Comparison of ENCODE assay signal across 29 cellular contexts in the genomic region with DNA sequence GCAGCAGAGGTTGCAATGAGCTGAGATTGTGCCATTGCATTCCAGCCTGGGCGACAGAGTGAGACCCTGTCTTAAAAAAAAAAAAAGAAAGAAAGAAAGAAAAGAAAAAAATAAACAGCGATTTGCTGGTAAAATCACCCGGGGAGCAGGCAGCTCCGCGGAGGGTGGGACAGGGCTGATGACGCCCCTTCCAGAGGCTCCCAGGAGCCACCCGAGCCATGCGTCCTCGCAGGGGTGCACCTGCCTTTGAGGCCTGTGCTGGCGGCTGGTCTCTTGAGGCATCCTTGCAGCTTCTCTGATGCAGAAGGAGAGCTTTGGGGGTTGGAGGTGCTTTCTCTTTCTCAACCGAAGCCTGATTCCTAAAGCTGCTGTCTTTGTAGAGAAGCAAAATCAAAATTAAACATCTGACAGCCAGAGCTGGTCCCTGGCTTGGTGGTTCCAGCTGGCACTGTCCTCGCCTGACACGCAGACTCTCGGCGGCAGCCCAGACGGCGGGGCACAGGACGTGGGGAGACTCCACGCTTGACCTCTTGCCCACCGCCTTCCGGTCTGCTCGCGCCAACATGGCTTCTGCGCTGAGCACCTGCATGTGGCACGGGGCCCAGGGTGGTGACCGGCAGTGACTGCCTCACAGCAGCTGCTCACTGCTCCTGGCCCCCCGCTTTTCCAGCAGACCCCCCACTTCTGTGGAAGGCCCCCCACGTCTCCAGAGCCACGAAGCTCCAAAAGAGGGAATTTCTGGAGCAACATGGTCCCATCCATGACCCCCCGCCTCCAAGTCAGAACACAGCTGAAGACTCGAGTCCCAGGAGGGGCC. TPM values are rescaled to one million over a fixed set of nuclear protein-coding genes. Genes with fewer than 3 reads are reported as not detected.
DNase-seq lines count a peak whose midpoint lies in the region; ATAC-seq and TF ChIP-seq lines count a peak whose summit lies in the region.
"Had no signal": no experiment of that assay in that cellular context is flagged by ENCODE, and none has a peak within 500 bp of the region (broad histone marks: within the 10 kb centered on the region; RNA-seq: fewer than 3 reads in every experiment).

No MANE protein-coding gene starts in this region.

- H3K4me3 ChIP-seq in BLaER1 (no peak overlapping the region), RWPE2 (ENCODE audit: severe bottlenecking) (no peak overlapping the region), neuronal stem cell (ENCODE audit: low read length in 2 of 2) (no peak overlapping the region), upper lobe of right lung (no peak overlapping the region)
- H3K4me3 ChIP-seq: A549, SJSA1 had no signal

- no peak overlapping the region for H2BK5ac ChIP-seq in neuronal stem cell (ENCODE audit: low read length)

- no peak overlapping the region for H3K4me3 Mint-ChIP-seq in activated CD8-positive, alpha-beta T cell treated with anti-CD3 and anti-CD28 coated beads for 36 hours
- H3K4me3 Mint-ChIP-seq: CD4-positive, alpha-beta memory T cell had no signal

- CTCF ChIA-PET in activated CD8-positive, alpha-beta T cell treated with anti-CD3 and anti-CD28 coated beads for 36 hours (lab: Charles Lee) = interaction anchor here (0.6 kb wide), 1 partner anchor 21 kb away, joined by 3 read pairs; no protein-coding TSS in a partner anchor

- TF ChIP-seq CTCF in RWPE2 (IDR thresholded peaks at IDR 0.05; ENCODE audit: poor library complexity, severe bottlenecking) (no peak), upper lobe of right lung (IDR thresholded peaks at IDR 0.05) (no peak)
- TF ChIP-seq CTCF in activated CD8-positive, alpha-beta T cell treated with anti-CD3 and anti-CD28 coated beads for 36 hours (IDR thresholded peaks at IDR 0.05) = no peak

- no peak overlapping the region for H2BK12ac ChIP-seq in neuronal stem cell (ENCODE audit: low read length)

- intact Hi-C loops in activated CD8-positive, alpha-beta T cell treated with anti-CD3 and anti-CD28 coated beads for 36 hours (cut with micrococcal nuclease) = no loop called here
- intact Hi-C loops in upper lobe of right lung (cut with DNase I) = no loop called here

- H3K4me1 ChIP-seq in BLaER1 (peaks cover 16% of the 10 kb centered on the region), RWPE2 (ENCODE audit: insufficient read depth, poor library complexity, severe bottlenecking) (no peaks in the 10 kb centered on the region), neuronal stem cell (ENCODE audit: control insufficient read depth in 2 of 2, insufficient read depth in 1 of 2, low read depth in 1 of 2, low read length in 2 of 2) (peaks cover 4% of the 10 kb centered on the region in 2 donors), upper lobe of right lung (no peaks in the 10 kb centered on the region)

- H2BK15ac ChIP-seq in neuronal stem cell (ENCODE audit: low read length) = peak overlapping the region; percentile 88

- peak overlapping the region; percentile 68 for H3K23ac ChIP-seq in neuronal stem cell (ENCODE audit: low read depth, low read length, poor library complexity)

- H4K8ac ChIP-seq in neuronal stem cell (ENCODE audit: low read depth, low read length) = no peak overlapping the region

- H3K18ac ChIP-seq in neuronal stem cell (ENCODE audit: low read length) = peak overlapping the region; percentile 53

- H3K36me3 ChIP-seq in BLaER1 (no peaks in the 10 kb centered on the region), RWPE2 (ENCODE audit: low read depth) (no peaks in the 10 kb centered on the region), neuronal stem cell (replicated peaks in 1 of 2; ENCODE audit: control insufficient read depth in 2 of 2, insufficient read depth in 2 of 2, low read length in 2 of 2) (no peaks in the 10 kb centered on the region), upper lobe of right lung (no peaks in the 10 kb centered on the region)
- H3K36me3 ChIP-seq: SJSA1 had no signal

- no peaks in the 10 kb centered on the region for H3K36me3 Mint-ChIP-seq in activated CD8-positive, alpha-beta T cell treated with anti-CD3 and anti-CD28 coated beads for 36 hours (ENCODE audit: low read depth)
- H3K36me3 Mint-ChIP-seq: CD4-positive, alpha-beta memory T cell had no signal

- WGBS in neuronal stem cell (ENCODE audit: extremely low coverage in 2 of 2, insufficient read length in 2 of 2, insufficient replicate concordance in 1 of 2), 2 donors = no CpG with 5 or more reads among the region's 31 CpGs

- peak overlapping the region; percentile 96 for H2AK5ac ChIP-seq in neuronal stem cell (ENCODE audit: low read depth, low read length)

- peak overlapping the region; percentile 1; the same call in 1 of the 2 replicates for H3K4me2 ChIP-seq in BLaER1
- no peak overlapping the region for H3K4me2 ChIP-seq in neuronal stem cell (ENCODE audit: insufficient read depth, low read length, poor library complexity, severe bottlenecking)
- H3K4me2 ChIP-seq: A549 had no signal

- no peak overlapping the region for H3K27ac ChIP-seq in BLaER1
- H3K27ac ChIP-seq in RWPE2 (ENCODE audit: poor library complexity, severe bottlenecking) = no peak overlapping the region
- H3K27ac ChIP-seq in neuronal stem cell (replicated peaks; ENCODE audit: low read length) = no peak overlapping the region
- H3K27ac ChIP-seq in upper lobe of right lung = no peak overlapping the region
- H3K27ac ChIP-seq: A549, SJSA1 had no signal

- H3K27me3 ChIP-seq in BLaER1 = peaks cover 53% of the 10 kb centered on the region
- H3K27me3 ChIP-seq in RWPE2 (ENCODE audit: insufficient read depth, poor library complexity, severe bottlenecking) = peaks cover 47% of the 10 kb centered on the region
- peaks cover 0 to 15% (median 3%) of the 10 kb centered on the region in 3 experiments for H3K27me3 ChIP-seq in neuronal stem cell (ENCODE audit: control insufficient read depth in 3 of 3, insufficient read depth in 3 of 3, low read depth in 1 of 3, low read length in 3 of 3)
- peaks cover 58% of the 10 kb centered on the region for H3K27me3 ChIP-seq in upper lobe of right lung

- DNase-seq in RWPE2 (ENCODE audit: low spot score) (peak; percentile 68), neuronal stem cell (ENCODE audit: low spot score) (no peak), upper lobe of right lung (no peak)
- no peak for DNase-seq in activated CD8-positive, alpha-beta T cell treated with anti-CD3 and anti-CD28 coated beads for 36 hours
- DNase-seq: AML-193; C1 segment of cervical spinal cord; CD4-positive, alpha-beta memory T cell; COR-L47; DMS53; Kasumi-1; NCI-H1092 treated with DMSO at 0.1 percent for 48 hours; NCI-H1436; NCI-H187; NCI-H2081 treated with DMSO at 0.1 percent for 48 hours; NCI-H2171; NCI-H226; NCI-H510A; NCI-H69; PC-3 had no signal

- no peaks in the 10 kb centered on the region for H3K9me3 Mint-ChIP-seq in activated CD8-positive, alpha-beta T cell treated with anti-CD3 and anti-CD28 coated beads for 36 hours
- H3K9me3 Mint-ChIP-seq: CD4-positive, alpha-beta memory T cell had no signal

- no peak for ATAC-seq in RWPE2 (ENCODE audit: low read depth)
- ATAC-seq in activated CD8-positive, alpha-beta T cell treated with anti-CD3 and anti-CD28 coated beads for 36 hours = no peak
- ATAC-seq in upper lobe of right lung = no peak
- ATAC-seq: A549, HCT116, PC-3, Right ventricle myocardium inferior had no signal

- H3K27me3 Mint-ChIP-seq in activated CD8-positive, alpha-beta T cell treated with anti-CD3 and anti-CD28 coated beads for 36 hours = peaks cover 28% of the 10 kb centered on the region

- H2BK120ac ChIP-seq in neuronal stem cell (ENCODE audit: low read depth, low read length) = no peak overlapping the region

- peak overlapping the region; percentile 84 for H3K14ac ChIP-seq in neuronal stem cell (ENCODE audit: low read length)

- H3K9me3 ChIP-seq in BLaER1 (no peaks in the 10 kb centered on the region), RWPE2 (ENCODE audit: severe bottlenecking) (no peaks in the 10 kb centered on the region), neuronal stem cell (replicated peaks in 1 of 2; ENCODE audit: control insufficient read depth in 2 of 2, insufficient read depth in 1 of 2, low read depth in 1 of 2, low read length in 2 of 2) (peaks cover 0 to 5% of the 10 kb centered on the region in 2 donors), upper lobe of right lung (no peaks in the 10 kb centered on the region)
- H3K9me3 ChIP-seq: A549, SJSA1 had no signal

- POLR2A ChIA-PET in activated CD8-positive, alpha-beta T cell treated with anti-CD3 and anti-CD28 coated beads for 36 hours (lab: Charles Lee) = no interaction called here

- H4K20me1 ChIP-seq in BLaER1 = no peaks in the 10 kb centered on the region; the same call in 1 of the 2 replicates

- H3K27ac Mint-ChIP-seq in activated CD8-positive, alpha-beta T cell treated with anti-CD3 and anti-CD28 coated beads for 36 hours = no peak overlapping the region
- H3K27ac Mint-ChIP-seq: CD4-positive, alpha-beta memory T cell had no signal

- no peak overlapping the region for H4K91ac ChIP-seq in neuronal stem cell (ENCODE audit: low read depth, low read length, poor library complexity)

- H3K9ac ChIP-seq in BLaER1 (no peak overlapping the region), neuronal stem cell (ENCODE audit: low read depth, low read length, poor library complexity) (no peak overlapping the region)

- H3K4ac ChIP-seq in neuronal stem cell (ENCODE audit: low read length) = no peak overlapping the region

- H3K79me1 ChIP-seq in neuronal stem cell (ENCODE audit: low read depth, low read length) = peaks cover 4% of the 10 kb centered on the region

- peaks cover 3% of the 10 kb centered on the region for H3K4me1 Mint-ChIP-seq in activated CD8-positive, alpha-beta T cell treated with anti-CD3 and anti-CD28 coated beads for 36 hours (ENCODE audit: low read depth)

- H2AFZ ChIP-seq in neuronal stem cell (ENCODE audit: low read length) = no peak overlapping the region

RNA-seq across cellular contexts. Expression of a gene that starts 6.6 kb away (rescaled TPM):
- polyA plus RNA-seq in neuronal stem cell (2013, experiment 1 of 2) = 0.11 TPM
- polyA plus RNA-seq in neuronal stem cell (2013, experiment 2 of 2) = 0.12 TPM
- not detected for total RNA-seq in activated CD8-positive, alpha-beta T cell treated with anti-CD3 and anti-CD28 coated beads for 36 hours
- not detected for total RNA-seq in upper lobe of right lung
- total RNA-seq: CD4-positive, alpha-beta memory T cell; Daoy; G401; H4; HT-29; M059J; PC-3 had no signal
- polyA plus RNA-seq: A549; CD4-positive, alpha-beta memory T cell had no signal

RNA-seq across cellular contexts. Expression of a gene that starts 19.1 kb away (rescaled TPM):
- polyA plus RNA-seq in neuronal stem cell (2013, experiment 1 of 2) = 0.28 TPM
- 0.19 TPM for polyA plus RNA-seq in neuronal stem cell (2013, experiment 2 of 2)
- not detected for total RNA-seq in activated CD8-positive, alpha-beta T cell treated with anti-CD3 and anti-CD28 coated beads for 36 hours
- total RNA-seq in upper lobe of right lung = not detected
- total RNA-seq: CD4-positive, alpha-beta memory T cell; Daoy; Right ventricle myocardium inferior had no signal
- polyA plus RNA-seq: CD4-positive, alpha-beta memory T cell had no signal

RNA-seq across cellular contexts. Expression of a gene that starts 40.0 kb away (rescaled TPM):
- polyA plus RNA-seq in neuronal stem cell (2013, experiment 1 of 2) = 19.9 TPM
- 19.4 TPM for polyA plus RNA-seq in neuronal stem cell (2013, experiment 2 of 2)
- total RNA-seq in activated CD8-positive, alpha-beta T cell treated with anti-CD3 and anti-CD28 coated beads for 36 hours = 10 to 100 TPM; 21.8 to 21.9 TPM
- 49.1 TPM for total RNA-seq in upper lobe of right lung

RNA-seq across cellular contexts. Expression of a gene that starts 40.3 kb away (rescaled TPM):
- 14.8 TPM for polyA plus RNA-seq in neuronal stem cell (2013, experiment 1 of 2)
- polyA plus RNA-seq in neuronal stem cell (2013, experiment 2 of 2) = 15.3 TPM
- 10 to 100 TPM; 22.0 to 25.0 TPM for total RNA-seq in activated CD8-positive, alpha-beta T cell treated with anti-CD3 and anti-CD28 coated beads for 36 hours
- 32.7 TPM for total RNA-seq in upper lobe of right lung

RNA-seq across cellular contexts. Expression of a gene that starts 44.6 kb away (rescaled TPM):
- 0.39 TPM for polyA plus RNA-seq in neuronal stem cell (2013, experiment 1 of 2)
- polyA plus RNA-seq in neuronal stem cell (2013, experiment 2 of 2) = 0.65 TPM
- under 1 TPM; 0.45 to 0.50 TPM for total RNA-seq in activated CD8-positive, alpha-beta T cell treated with anti-CD3 and anti-CD28 coated beads for 36 hours
- 26.4 TPM for total RNA-seq in upper lobe of right lung
